8 cellular contexts compared by ENCODE assay signal in genomic region chr2:131105950-131106801, GRCh38. TPM values are rescaled to one million over a fixed set of nuclear protein-coding genes. Genes with fewer than 3 reads are reported as not detected.
DNase-seq lines count a peak whose midpoint lies in the region; ATAC-seq and TF ChIP-seq lines count a peak whose summit lies in the region.

No MANE protein-coding gene starts in this region.

- CTCF ChIA-PET in AG04449 (lab: Yijun Ruan, JAX) = interaction anchor here (1.1 kb wide), 1 partner anchor 11 kb away, joined by 3 read pairs; no protein-coding TSS in a partner anchor

- peaks cover 64% of the 10 kb centered on the region for H3K4me1 Mint-ChIP-seq in activated naive CD8-positive, alpha-beta T cell (ENCODE audit: low read depth)

- peak overlapping the region; percentile 99 for H3K27ac Mint-ChIP-seq in activated naive CD8-positive, alpha-beta T cell

- H3K4me3 ChIP-seq in AG04449 (ENCODE audit: low read depth, low read length) (peak overlapping the region; percentile 92), NT2/D1 (ENCODE audit: insufficient read length, low read depth) (peak overlapping the region; percentile 91)

- H3K4me1 ChIP-seq in NT2/D1 (ENCODE audit: insufficient read depth, insufficient read length) = peaks cover 2% of the 10 kb centered on the region

- H3K36me3 ChIP-seq in NT2/D1 (ENCODE audit: insufficient read depth, insufficient read length, low read length) = peaks cover 22% of the 10 kb centered on the region

- TF ChIP-seq CTCF in AG04449 (IDR thresholded peaks at IDR 0.05; ENCODE audit: insufficient read depth, low read length, missing control alignments) = no peak

- no peak for DNase-seq in AG04449 (ENCODE audit: low read depth, low spot score)
- DNase-seq in NT2/D1 (ENCODE audit: low read depth, low spot score) = no peak
- peak; percentile 31 for DNase-seq in left cardiac atrium
- peak; percentile 9 for DNase-seq in retina
- DNase-seq in NCI-H1092 treated with DMSO at 0.1 percent for 48 hours (lab: John Stamatoyannopoulos, UW) = no peak

- peaks cover 8% of the 10 kb centered on the region for H3K36me3 Mint-ChIP-seq in activated naive CD8-positive, alpha-beta T cell

- POLR2A ChIA-PET in AG04449 (lab: Yijun Ruan, JAX) = interaction anchor here (1.0 kb wide), 1 partner anchor 13 kb away, joined by 8 read pairs; the partner anchor contains the start of gene FAM168B

- ATAC-seq in GM18517 (IDR thresholded peaks at IDR 0.05; ENCODE audit: unreplicated experiment) (peak; percentile 48), HG02981 (IDR thresholded peaks at IDR 0.05; ENCODE audit: unreplicated experiment) (peak; percentile 33), left cardiac atrium (peak; percentile 15 to 36)

- H3K27me3 Mint-ChIP-seq in activated naive CD8-positive, alpha-beta T cell = no peaks in the 10 kb centered on the region

- no peaks in the 10 kb centered on the region for H3K9me3 Mint-ChIP-seq in activated naive CD8-positive, alpha-beta T cell (ENCODE audit: low read depth)

- H3K9me3 ChIP-seq in NT2/D1 (ENCODE audit: insufficient read depth, low read length) = no peaks in the 10 kb centered on the region

- peak overlapping the region; percentile 93 for H3K9ac ChIP-seq in NT2/D1 (ENCODE audit: insufficient read length, low read depth)

- intact Hi-C loops in left cardiac atrium (cut with DNase I) = no loop called here

- no peaks in the 10 kb centered on the region for H3K27me3 ChIP-seq in NT2/D1 (ENCODE audit: insufficient read depth, insufficient read length)

- peak overlapping the region; percentile 97 for H3K4me3 Mint-ChIP-seq in activated naive CD8-positive, alpha-beta T cell

RNA-seq across cellular contexts. Expression of gene PLEKHB2, which starts 1.0 kb away (rescaled TPM):
- total RNA-seq in left cardiac atrium = 10 to 100 TPM; 30.9 to 38.2 TPM

RNA-seq across cellular contexts. Expression of gene FAM168B, which starts 12.9 kb away (rescaled TPM):
- total RNA-seq in left cardiac atrium = 10 to 100 TPM; 78.7 to 94.7 TPM

Comparison
In these comparisons a context has a peak if more than half of its experiments do, and no peak if none do; other contexts are left out.
1. DNase-seq: peak in left cardiac atrium (single experiment) and retina (single experiment); none in AG04449 (single experiment), NT2/D1 (single experiment) and NCI-H1092 treated with DMSO at 0.1 percent for 48 hours (single experiment).
2. Peak in every context shown above with its lines, with median percentiles within 50 percentile points of each other: ATAC-seq.